19 cellular contexts compared by ENCODE assay signal in the genomic region with DNA sequence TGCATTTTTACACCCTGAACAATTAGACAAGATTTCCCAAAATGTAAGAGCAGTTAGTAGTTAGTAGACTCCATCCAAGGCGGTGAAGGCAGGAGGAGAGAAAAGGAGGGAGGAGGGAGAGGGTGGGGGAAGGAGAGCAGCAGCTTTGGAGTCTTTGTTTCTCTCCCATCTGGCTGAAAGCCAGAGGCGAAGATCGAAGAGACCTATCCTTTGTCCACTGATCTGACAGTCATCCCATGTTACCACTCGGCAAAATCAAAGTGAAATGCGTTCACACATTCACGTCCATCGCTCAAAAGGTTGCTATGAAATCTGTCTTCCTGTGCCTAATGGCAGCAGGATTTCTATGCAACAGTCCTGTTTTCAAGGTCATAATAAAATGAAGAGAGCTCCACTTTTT.
DNase-seq lines count a peak whose midpoint lies in the region; ATAC-seq, FAIRE-seq and TF ChIP-seq lines count a peak whose summit lies in the region.
"Had no signal": no experiment of that assay in that cellular context is flagged by ENCODE, and none has a peak within 500 bp of the region (broad histone marks: within the 10 kb centered on the region; RNA-seq: fewer than 3 reads in every experiment).

No MANE protein-coding gene starts in this region.

- POLR2A ChIA-PET in A549 (lab: Yijun Ruan, JAX): interaction anchor here (1.2 to 5.0 kb wide), 2 partner anchors 79 to 90 kb away, joined by 5 to 111 read pairs; a partner anchor contains a TSS

- H3K4me1 ChIP-seq in A549 (peaks cover 90% of the 10 kb centered on the region), Karpas-422 (ENCODE audit: low read length) (peaks cover 99% of the 10 kb centered on the region), ectodermal cell (ENCODE audit: control insufficient read depth, insufficient read depth, low read length) (peaks cover 28% of the 10 kb centered on the region), neural progenitor cell (peaks cover 38% of the 10 kb centered on the region)

- H3K9ac ChIP-seq in Karpas-422 (ENCODE audit: low read length) (peak overlapping the region; percentile 88), neural progenitor cell (no peak overlapping the region)

- no peak for TF ChIP-seq CTCF in A549 (IDR thresholded peaks at IDR 0.05)
- TF ChIP-seq CTCF in neural progenitor cell (IDR thresholded peaks at IDR 0.05): no peak
- no peak for TF ChIP-seq CTCF in endothelial cell (IDR thresholded peaks at IDR 0.05; ENCODE audit: unreplicated experiment)

- peak overlapping the region; percentile 81 for H3K27ac Mint-ChIP-seq in neural progenitor cell
- no peak overlapping the region for H3K27ac Mint-ChIP-seq in endothelial cell (ENCODE audit: unreplicated experiment)
- H3K27ac Mint-ChIP-seq: activated CD4-positive, alpha-beta T cell treated with anti-CD3 and anti-CD28 coated beads for 36 hours; H9 had no signal

- H2AFZ ChIP-seq in Karpas-422 (ENCODE audit: low read length): no peak overlapping the region
- H2AFZ ChIP-seq in neural progenitor cell (replicated peaks): peak overlapping the region; percentile 76

- no peaks in the 10 kb centered on the region for H3K9me3 ChIP-seq in A549
- H3K9me3 ChIP-seq in Karpas-422 (ENCODE audit: low read length): no peaks in the 10 kb centered on the region
- H3K9me3 ChIP-seq in ectodermal cell (ENCODE audit: control insufficient read depth, low read length): no peaks in the 10 kb centered on the region
- no peaks in the 10 kb centered on the region for H3K9me3 ChIP-seq in neural progenitor cell (ENCODE audit: low read depth)
- H3K9me3 ChIP-seq: prostate gland had no signal

- H3F3A ChIP-seq in neural progenitor cell (ENCODE audit: low read depth): peaks cover 10% of the 10 kb centered on the region

- H3K4me2 ChIP-seq in A549 (peak overlapping the region; percentile 64; the same call in 1 of the 3 replicates), Karpas-422 (ENCODE audit: low read depth, low read length, poor library complexity, severe bottlenecking) (peak overlapping the region; percentile 87), neural progenitor cell (no peak overlapping the region)

- H3K27ac ChIP-seq in A549: peak overlapping the region; percentile 89 to 96
- peak overlapping the region; percentile 99 for H3K27ac ChIP-seq in Karpas-422 (ENCODE audit: low read length)
- peak overlapping the region; percentile 75 for H3K27ac ChIP-seq in ectodermal cell (ENCODE audit: insufficient read depth, low read depth, low read length, poor library complexity, severe bottlenecking)
- H3K27ac ChIP-seq in neural progenitor cell: no peak overlapping the region
- H3K27ac ChIP-seq: prostate gland had no signal

- H3K36me3 Mint-ChIP-seq in neural progenitor cell (no peaks in the 10 kb centered on the region), endothelial cell (ENCODE audit: low read depth, unreplicated experiment) (no peaks in the 10 kb centered on the region)

- H4K20me1 ChIP-seq in Karpas-422 (ENCODE audit: insufficient read depth, low read depth, low read length) (no peaks in the 10 kb centered on the region), neural progenitor cell (ENCODE audit: low read depth) (no peaks in the 10 kb centered on the region)

- H3K9me3 Mint-ChIP-seq in neural progenitor cell: no peaks in the 10 kb centered on the region
- H3K9me3 Mint-ChIP-seq in endothelial cell (ENCODE audit: unreplicated experiment): no peaks in the 10 kb centered on the region
- H3K9me3 Mint-ChIP-seq: H9; stimulated activated naive CD8-positive, alpha-beta T cell treated with anti-CD3 and anti-CD28 coated beads, Interleukin-15, amount 100 ng/mL, for 72 hours had no signal

- H3K4me3 ChIP-seq in A549: no peak overlapping the region
- H3K4me3 ChIP-seq in Karpas-422 (ENCODE audit: low read length): peak overlapping the region; percentile 70
- H3K4me3 ChIP-seq in ectodermal cell (ENCODE audit: insufficient read depth, low read depth, low read length): no peak overlapping the region
- H3K4me3 ChIP-seq in neural progenitor cell: no peak overlapping the region
- H3K4me3 ChIP-seq: prostate gland had no signal

- FAIRE-seq in A549 (lab: Jason Lieb, UNC): no peak
- FAIRE-seq: GM12891 had no signal

- H3K4me1 Mint-ChIP-seq in neural progenitor cell (peaks cover 88% of the 10 kb centered on the region), endothelial cell (ENCODE audit: unreplicated experiment) (peaks cover 42% of the 10 kb centered on the region)

- TF ChIP-seq POLR2A in A549 (IDR thresholded peaks at IDR 0.05; ENCODE audit: low read length): no peak

- no peak for TF ChIP-seq RAD21 in A549 (conservative IDR thresholded peaks at IDR 0.05 in 1 of 2, IDR thresholded peaks at IDR 0.05 in 1 of 2)

- H3K79me2 ChIP-seq in Karpas-422 (ENCODE audit: low read length) (peaks cover 9% of the 10 kb centered on the region), neural progenitor cell (ENCODE audit: low read depth) (no peaks in the 10 kb centered on the region)

- H3K27me3 ChIP-seq in Karpas-422 (ENCODE audit: low read length): no peaks in the 10 kb centered on the region
- H3K27me3 ChIP-seq in ectodermal cell (ENCODE audit: control insufficient read depth, insufficient read depth, low read length, poor library complexity, severe bottlenecking): no peaks in the 10 kb centered on the region
- H3K27me3 ChIP-seq in neural progenitor cell: no peaks in the 10 kb centered on the region

- H3K27me3 Mint-ChIP-seq in neural progenitor cell (ENCODE audit: insufficient read depth, low read depth) (peaks cover 2% of the 10 kb centered on the region), endothelial cell (ENCODE audit: unreplicated experiment) (no peaks in the 10 kb centered on the region)

- WGBS in A549 (ENCODE audit: missing lambda C conversion rate): 95% methylated on average over 7 of the region's 7 CpGs
- WGBS in ectodermal cell, 2 experiments: 83 to 85% methylated on average over 7 of the region's 7 CpGs

- no peaks in the 10 kb centered on the region for H3K9me2 ChIP-seq in Karpas-422 (replicated peaks; ENCODE audit: insufficient read depth, low read length)

- no peaks in the 10 kb centered on the region for H3K36me3 ChIP-seq in Karpas-422 (ENCODE audit: insufficient read depth, low read length)
- H3K36me3 ChIP-seq in ectodermal cell (ENCODE audit: control insufficient read depth, insufficient read depth, low read length): no peaks in the 10 kb centered on the region
- no peaks in the 10 kb centered on the region for H3K36me3 ChIP-seq in neural progenitor cell
- H3K36me3 ChIP-seq: prostate gland had no signal

- CTCF ChIA-PET in A549 (lab: Yijun Ruan, JAX): interaction anchor here (0.6 to 1.7 kb wide), 5 partner anchors 8 to 217 kb away, joined by 3 to 6 read pairs (median 3); no protein-coding TSS in a partner anchor

- H3K4me3 Mint-ChIP-seq in neural progenitor cell (peak overlapping the region; percentile 67), endothelial cell (ENCODE audit: unreplicated experiment) (no peak overlapping the region)
- H3K4me3 Mint-ChIP-seq: activated CD4-positive, alpha-beta T cell treated with anti-CD3 and anti-CD28 coated beads for 36 hours; H9; stimulated activated naive CD8-positive, alpha-beta T cell treated with anti-CD3 and anti-CD28 coated beads, Interleukin-15, amount 100 ng/mL, for 72 hours had no signal

- no peak for DNase-seq in A549 (ENCODE audit: low read depth in 1 of 2, low spot score in 1 of 2)
- DNase-seq in Karpas-422: peak; percentile 72
- no peak for DNase-seq in neural progenitor cell (ENCODE audit: low spot score)
- DNase-seq in endothelial cell (ENCODE audit: low spot score): no peak
- DNase-seq in dermis blood vessel endothelial cell: no peak
- no peak for DNase-seq in DMS153 (lab: John Stamatoyannopoulos, UW)
- DNase-seq: activated CD4-positive, alpha-beta T cell treated with anti-CD3 and anti-CD28 coated beads for 36 hours; activated naive CD4-positive, alpha-beta T cell treated with anti-CD3 and anti-CD28 coated beads, Interleukin-2, amount 50 U/mL, for 16 hours; Calu3; GDM1; H9; kidney glomerular epithelial cell; NCI-H1436 treated with DMSO at 0.1 percent for 48 hours; stimulated activated naive CD8-positive, alpha-beta T cell treated with anti-CD3 and anti-CD28 coated beads, Interleukin-15, amount 100 ng/mL, for 72 hours; T1000 had no signal

- no peak for ATAC-seq in A549
- no peak for ATAC-seq in HG02588 (IDR thresholded peaks at IDR 0.05; ENCODE audit: unreplicated experiment)
- ATAC-seq: activated CD4-positive, alpha-beta T cell treated with anti-CD3 and anti-CD28 coated beads for 36 hours; stimulated activated naive CD8-positive, alpha-beta T cell treated with anti-CD3 and anti-CD28 coated beads, Interleukin-15, amount 100 ng/mL, for 72 hours had no signal

- no peak for TF ChIP-seq EP300 in A549 (IDR thresholded peaks at IDR 0.05)

TF ChIP-seq in A549, 52 proteins besides CTCF, POLR2A, EP300 and RAD21 (continues in another document):
- TF ChIP-seq, protein P1, sequence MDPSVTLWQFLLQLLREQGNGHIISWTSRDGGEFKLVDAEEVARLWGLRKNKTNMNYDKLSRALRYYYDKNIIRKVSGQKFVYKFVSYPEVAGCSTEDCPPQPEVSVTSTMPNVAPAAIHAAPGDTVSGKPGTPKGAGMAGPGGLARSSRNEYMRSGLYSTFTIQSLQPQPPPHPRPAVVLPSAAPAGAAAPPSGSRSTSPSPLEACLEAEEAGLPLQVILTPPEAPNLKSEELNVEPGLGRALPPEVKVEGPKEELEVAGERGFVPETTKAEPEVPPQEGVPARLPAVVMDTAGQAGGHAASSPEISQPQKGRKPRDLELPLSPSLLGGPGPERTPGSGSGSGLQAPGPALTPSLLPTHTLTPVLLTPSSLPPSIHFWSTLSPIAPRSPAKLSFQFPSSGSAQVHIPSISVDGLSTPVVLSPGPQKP (IDR thresholded peaks at IDR 0.05; ENCODE audit: low read depth, low read length): no peak
- TF ChIP-seq FOSB (CRISPR knock-in tag; IDR thresholded peaks at IDR 0.05) (no peak), HDAC2 (IDR thresholded peaks at IDR 0.05) (no peak), NPAS2 (CRISPR knock-in tag; IDR thresholded peaks at IDR 0.05; ENCODE audit: borderline replicate concordance) (no peak), CBX8 (IDR thresholded peaks at IDR 0.05) (no peak), PHF8 (IDR thresholded peaks at IDR 0.05; ENCODE audit: borderline replicate concordance, low read depth) (no peak)
